ENCODE assay signal across 9 cellular contexts in genomic region chr2:219060821-219061791, GRCh38.
DNase-seq lines count a peak whose midpoint lies in the region; ATAC-seq and TF ChIP-seq lines count a peak whose summit lies in the region.
"Had no signal": no experiment of that assay in that cellular context is flagged by ENCODE, and none has a peak within 500 bp of the region (broad histone marks: within the 10 kb centered on the region; RNA-seq: fewer than 3 reads in every experiment).

Gene IHH (minus strand): TSS chr2:219060921. CDS start chr2:219060467, 454 bp downstream.

- no peak for TF ChIP-seq CTCF in tibial artery (IDR thresholded peaks at IDR 0.05)

- H3K4me3 ChIP-seq in tibial artery, result peak within 1 kb of the TSS; percentile 6 to 32

- H3K36me3 Mint-ChIP-seq in activated naive CD4-positive, alpha-beta T cell treated with anti-CD3 and anti-CD28 coated beads, Interleukin-2, amount 10 ng/mL, durations not matched to agents 7 days and 5 days, result no peaks in the 10 kb centered on the region

- peaks cover 4 to 65% of the 10 kb centered on the region in 2 donors for H3K27me3 ChIP-seq in tibial artery

- DNase-seq in activated T-cell treated with anti-CD3 and anti-CD28 coated beads, Interleukin-2, amount 50 U/mL, for 1 hour, result peak; percentile 23
- DNase-seq in activated T-cell treated with anti-CD3 and anti-CD28 coated beads for 4 hours (no peak), left kidney (ENCODE audit: low read depth, low spot score) (peak; percentile 46), tibial artery (no peak), hypothalamus (lab: John Stamatoyannopoulos, UW) (no peak)
- DNase-seq in activated naive CD4-positive, alpha-beta T cell treated with anti-CD3 and anti-CD28 coated beads, Interleukin-2, amount 10 ng/mL, durations not matched to agents 7 days and 5 days, result peak; percentile 44
- DNase-seq: NCI-H226 had no signal

- H3K27ac ChIP-seq in tibial artery, result no peak within 1 kb of the TSS

- intact Hi-C loops in tibial artery (cut with DNase I; ENCODE audit: low total_unique reads), result no loop called here

- H3K9me3 Mint-ChIP-seq in activated naive CD4-positive, alpha-beta T cell treated with anti-CD3 and anti-CD28 coated beads, Interleukin-2, amount 10 ng/mL, durations not matched to agents 7 days and 5 days, result no peaks in the 10 kb centered on the region

- no peaks in the 10 kb centered on the region for H3K9me3 ChIP-seq in tibial artery

- ATAC-seq in GM21737 (IDR thresholded peaks at IDR 0.05; ENCODE audit: unreplicated experiment) (no peak), GM18517 (IDR thresholded peaks at IDR 0.05; ENCODE audit: unreplicated experiment) (no peak)

- peaks cover 22% of the 10 kb centered on the region for H3K4me1 Mint-ChIP-seq in activated naive CD4-positive, alpha-beta T cell treated with anti-CD3 and anti-CD28 coated beads, Interleukin-2, amount 10 ng/mL, durations not matched to agents 7 days and 5 days

- H3K4me3 Mint-ChIP-seq in activated naive CD4-positive, alpha-beta T cell treated with anti-CD3 and anti-CD28 coated beads, Interleukin-2, amount 10 ng/mL, durations not matched to agents 7 days and 5 days, result no peak within 1 kb of the TSS

- no peaks in the 10 kb centered on the region for H3K36me3 ChIP-seq in tibial artery

- H3K4me1 ChIP-seq in tibial artery, result peaks cover 6 to 42% (median 40%) of the 10 kb centered on the region in 4 donors

- H3K27ac Mint-ChIP-seq in activated naive CD4-positive, alpha-beta T cell treated with anti-CD3 and anti-CD28 coated beads, Interleukin-2, amount 10 ng/mL, durations not matched to agents 7 days and 5 days, result no peak within 1 kb of the TSS

- H3K27me3 Mint-ChIP-seq in activated naive CD4-positive, alpha-beta T cell treated with anti-CD3 and anti-CD28 coated beads, Interleukin-2, amount 10 ng/mL, durations not matched to agents 7 days and 5 days, result peaks cover 91% of the 10 kb centered on the region

- CTCF ChIA-PET in activated naive CD4-positive, alpha-beta T cell treated with anti-CD3 and anti-CD28 coated beads, Interleukin-2, amount 10 ng/mL, durations not matched to agents 7 days and 5 days (lab: Charles Lee), result interaction anchor here (1.1 to 7.0 kb wide), 7 partner anchors 43 to 115 kb away, joined by 3 to 90 read pairs (median 5); partner anchors contain the start of gene CNPPD1

Comparison
In these comparisons a context has a peak if more than half of its experiments do, and no peak if none do; other contexts are left out.
1. DNase-seq: peak in activated T-cell treated with anti-CD3 and anti-CD28 coated beads, Interleukin-2, amount 50 U/mL, for 1 hour (single experiment), activated naive CD4-positive, alpha-beta T cell treated with anti-CD3 and anti-CD28 coated beads, Interleukin-2, amount 10 ng/mL, durations not matched to agents 7 days and 5 days (single experiment) and left kidney (single experiment); none in activated T-cell treated with anti-CD3 and anti-CD28 coated beads for 4 hours (single experiment), tibial artery (0 of 2) and hypothalamus (0 of 51).